18 cellular contexts compared by ENCODE assay signal in the genomic region with DNA sequence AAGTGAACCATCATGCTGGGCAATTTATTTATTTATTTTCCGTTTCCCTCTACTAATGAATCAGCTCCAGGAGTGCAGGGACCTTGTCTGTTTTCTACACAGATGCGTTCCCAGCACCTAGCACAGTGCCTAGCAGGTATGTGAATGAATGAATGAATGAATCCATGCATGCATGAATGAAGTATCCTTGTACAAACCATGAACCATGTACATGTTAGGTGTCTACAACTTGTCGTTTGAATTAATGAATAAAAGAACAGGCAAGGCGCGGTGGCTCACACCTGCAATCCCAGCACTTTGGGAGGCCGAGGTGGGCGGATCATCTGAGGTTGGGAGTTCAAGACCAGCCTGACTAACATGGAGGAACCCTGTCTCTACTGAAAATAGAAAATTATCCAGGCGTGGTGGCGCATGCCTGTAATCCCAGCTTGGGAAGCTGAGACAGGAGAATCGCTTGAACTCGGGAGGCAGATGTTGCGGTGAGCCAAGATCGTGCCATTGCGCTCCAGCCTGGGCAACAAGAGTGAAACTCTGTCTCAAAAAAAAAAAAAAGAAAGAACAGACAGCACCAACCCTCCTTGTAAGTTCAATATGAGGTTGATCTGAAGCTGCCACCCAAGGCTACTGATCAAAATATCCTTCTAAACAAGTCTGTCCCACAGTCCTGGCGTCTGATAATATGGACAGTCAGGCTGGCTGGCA. TPM values are rescaled to one million over a fixed set of nuclear protein-coding genes. Genes with fewer than 3 reads are reported as not detected.
DNase-seq lines count a peak whose midpoint lies in the region; ATAC-seq and TF ChIP-seq lines count a peak whose summit lies in the region.
"Had no signal": no experiment of that assay in that cellular context is flagged by ENCODE, and none has a peak within 500 bp of the region (broad histone marks: within the 10 kb centered on the region; RNA-seq: fewer than 3 reads in every experiment).

No MANE protein-coding gene starts in this region.

- H3K4me3 Mint-ChIP-seq in activated CD8-positive, alpha-beta memory T cell treated with anti-CD3 and anti-CD28 coated beads, Interleukin-2, amount 10 ng/mL, durations not matched to agents 7 days and 5 days, result no peak overlapping the region
- H3K4me3 Mint-ChIP-seq in activated B cell treated with CpG ODN at 0.5 μM for 24 hours, result peak overlapping the region; percentile 78
- H3K4me3 Mint-ChIP-seq: CD4-positive, alpha-beta T cell had no signal

- CTCF ChIA-PET in activated CD8-positive, alpha-beta memory T cell treated with anti-CD3 and anti-CD28 coated beads, Interleukin-2, amount 10 ng/mL, durations not matched to agents 7 days and 5 days (lab: Charles Lee), result interaction anchor here (1.5 kb wide), 1 partner anchor 17 kb away, joined by 4 read pairs; no protein-coding TSS in a partner anchor
- CTCF ChIA-PET in activated B cell treated with CpG ODN at 0.5 μM for 24 hours (lab: Charles Lee), result interaction anchor here (0.8 to 1.5 kb wide), 4 partner anchors 16 to 173 kb away, joined by 3 to 8 read pairs (median 3); partner anchors contain the start of gene SLC9A8

- H3K4me1 Mint-ChIP-seq in activated CD8-positive, alpha-beta memory T cell treated with anti-CD3 and anti-CD28 coated beads, Interleukin-2, amount 10 ng/mL, durations not matched to agents 7 days and 5 days, result peaks cover 17% of the 10 kb centered on the region
- peaks cover 58% of the 10 kb centered on the region for H3K4me1 Mint-ChIP-seq in activated B cell treated with CpG ODN at 0.5 μM for 24 hours

- WGBS in stomach, 5 donors, result 86 to 94% (median 91%) methylated on average over 15 of the region's 15 CpGs

- H3K9me3 ChIP-seq in stomach, result no peaks in the 10 kb centered on the region
- H3K9me3 ChIP-seq: heart left ventricle, tibial nerve had no signal

- no peaks in the 10 kb centered on the region for H3K9me3 Mint-ChIP-seq in activated CD8-positive, alpha-beta memory T cell treated with anti-CD3 and anti-CD28 coated beads, Interleukin-2, amount 10 ng/mL, durations not matched to agents 7 days and 5 days (ENCODE audit: low read depth)
- H3K9me3 Mint-ChIP-seq in activated B cell treated with CpG ODN at 0.5 μM for 24 hours, result no peaks in the 10 kb centered on the region
- H3K9me3 Mint-ChIP-seq: activated naive CD4-positive, alpha-beta T cell treated with anti-CD3 and anti-CD28 coated beads, Interleukin-2, amount 50 U/mL, for 72 hours; CD4-positive, alpha-beta T cell had no signal

- H3K36me3 ChIP-seq in stomach, result no peaks in the 10 kb centered on the region
- H3K36me3 ChIP-seq: heart left ventricle, tibial nerve had no signal

- no peak overlapping the region for H3K4me3 ChIP-seq in stomach
- H3K4me3 ChIP-seq: tibial nerve had no signal

- H3K4me1 ChIP-seq in stomach, result peaks cover 0 to 32% (median 3%) of the 10 kb centered on the region in 4 donors
- H3K4me1 ChIP-seq: tibial nerve had no signal

- no peaks in the 10 kb centered on the region for H3K36me3 Mint-ChIP-seq in activated CD8-positive, alpha-beta memory T cell treated with anti-CD3 and anti-CD28 coated beads, Interleukin-2, amount 10 ng/mL, durations not matched to agents 7 days and 5 days
- no peaks in the 10 kb centered on the region for H3K36me3 Mint-ChIP-seq in activated B cell treated with CpG ODN at 0.5 μM for 24 hours (ENCODE audit: low read depth)
- H3K36me3 Mint-ChIP-seq: activated naive CD4-positive, alpha-beta T cell treated with anti-CD3 and anti-CD28 coated beads, Interleukin-2, amount 50 U/mL, for 72 hours had no signal

- no peak for TF ChIP-seq CTCF in activated B cell treated with CpG ODN at 0.5 μM for 24 hours (IDR thresholded peaks at IDR 0.05)
- TF ChIP-seq CTCF in stomach (IDR thresholded peaks at IDR 0.05), result no peak

- H3K27ac ChIP-seq in stomach, result peak overlapping the region in 3 of 5 donors; percentile 4 to 65 (median 43)
- H3K27ac ChIP-seq: parathyroid adenoma, tibial nerve had no signal

- no peaks in the 10 kb centered on the region for H3K27me3 Mint-ChIP-seq in activated CD8-positive, alpha-beta memory T cell treated with anti-CD3 and anti-CD28 coated beads, Interleukin-2, amount 10 ng/mL, durations not matched to agents 7 days and 5 days
- no peaks in the 10 kb centered on the region for H3K27me3 Mint-ChIP-seq in activated B cell treated with CpG ODN at 0.5 μM for 24 hours

- no peak for DNase-seq in activated CD8-positive, alpha-beta memory T cell treated with anti-CD3 and anti-CD28 coated beads, Interleukin-2, amount 10 ng/mL, durations not matched to agents 7 days and 5 days
- DNase-seq in activated CD8-positive, alpha-beta memory T cell treated with anti-CD3 and anti-CD28 coated beads, Interleukin-2, amount 50 U/mL, for 4 hours, result no peak
- DNase-seq in activated B cell treated with CpG ODN at 0.5 μM for 24 hours (no peak), stomach (no peak), NCI-H187 (lab: John Stamatoyannopoulos, UW) (no peak), activated gamma-delta T cell (lab: John Stamatoyannopoulos, UW) (no peak), midbrain (lab: John Stamatoyannopoulos, UW) (no peak)
- DNase-seq: activated CD4-positive, alpha-beta T cell treated with anti-CD3 and anti-CD28 coated beads for 4 hours; CD4-positive, alpha-beta T cell; heart left ventricle; IMR-90; NCI-H1092 treated with DMSO at 0.1 percent for 48 hours; NCI-H82 had no signal

- intact Hi-C loops in activated B cell treated with CpG ODN at 0.5 μM for 24 hours (cut with micrococcal nuclease) (loop anchor here (1.0 to 5.0 kb wide), 2 partner anchors 27 to 33 kb away; partner anchors contain the start of gene SLC9A8), stomach (cut with DNase I; ENCODE audit: low total_unique reads) (no loop called here)

- POLR2A ChIA-PET in activated B cell treated with CpG ODN at 0.5 μM for 24 hours (lab: Charles Lee), result interaction anchor here (0.5 to 3.0 kb wide), 14 partner anchors 10 to 116 kb away, joined by 3 to 51 read pairs (median 4); partner anchors contain the start of genes B4GALT5 and SLC9A8

- H3K27ac Mint-ChIP-seq in activated CD8-positive, alpha-beta memory T cell treated with anti-CD3 and anti-CD28 coated beads, Interleukin-2, amount 10 ng/mL, durations not matched to agents 7 days and 5 days, result peak overlapping the region; percentile 47
- peak overlapping the region; percentile 95 for H3K27ac Mint-ChIP-seq in activated B cell treated with CpG ODN at 0.5 μM for 24 hours
- H3K27ac Mint-ChIP-seq: activated naive CD4-positive, alpha-beta T cell treated with anti-CD3 and anti-CD28 coated beads, Interleukin-2, amount 50 U/mL, for 72 hours; CD4-positive, alpha-beta T cell had no signal

- no peak for TF ChIP-seq EP300 in stomach (IDR thresholded peaks at IDR 0.05)

- ATAC-seq in activated CD8-positive, alpha-beta memory T cell treated with anti-CD3 and anti-CD28 coated beads, Interleukin-2, amount 10 ng/mL, durations not matched to agents 7 days and 5 days, result no peak
- ATAC-seq in HG02852 (IDR thresholded peaks at IDR 0.05; ENCODE audit: unreplicated experiment), result peak; percentile 12
- ATAC-seq in activated B cell treated with CpG ODN at 0.5 μM for 24 hours (ENCODE audit: low read depth), result peak; percentile 49
- ATAC-seq: activated naive CD4-positive, alpha-beta T cell treated with anti-CD3 and anti-CD28 coated beads, Interleukin-2, amount 50 U/mL, for 72 hours; Right ventricle myocardium inferior had no signal

- no peaks in the 10 kb centered on the region for H3K27me3 ChIP-seq in stomach
- H3K27me3 ChIP-seq: heart left ventricle, tibial nerve had no signal

- no peak for TF ChIP-seq POLR2A in stomach (IDR thresholded peaks at IDR 0.05)

RNA-seq across cellular contexts. Expression of gene SLC9A8, which starts 27.3 kb away (rescaled TPM):
- total RNA-seq in activated CD8-positive, alpha-beta memory T cell treated with anti-CD3 and anti-CD28 coated beads, Interleukin-2, amount 10 ng/mL, durations not matched to agents 7 days and 5 days, result 10 to 100 TPM; 16.3 to 24.9 TPM
- total RNA-seq in activated B cell treated with CpG ODN at 0.5 μM for 24 hours (49.2 and 65.7 TPM in 2 replicates), stomach (10 to 100 TPM in 4 of 5 donors, 1 to 10 TPM in 1; 2.7 to 21.0 (median 17.2) TPM)
- 1 to 10 TPM; 2.3 to 9.8 (median 2.7) TPM for polyA plus RNA-seq in stomach
